ENCODE assay signal across 8 cellular contexts in the genomic region with DNA sequence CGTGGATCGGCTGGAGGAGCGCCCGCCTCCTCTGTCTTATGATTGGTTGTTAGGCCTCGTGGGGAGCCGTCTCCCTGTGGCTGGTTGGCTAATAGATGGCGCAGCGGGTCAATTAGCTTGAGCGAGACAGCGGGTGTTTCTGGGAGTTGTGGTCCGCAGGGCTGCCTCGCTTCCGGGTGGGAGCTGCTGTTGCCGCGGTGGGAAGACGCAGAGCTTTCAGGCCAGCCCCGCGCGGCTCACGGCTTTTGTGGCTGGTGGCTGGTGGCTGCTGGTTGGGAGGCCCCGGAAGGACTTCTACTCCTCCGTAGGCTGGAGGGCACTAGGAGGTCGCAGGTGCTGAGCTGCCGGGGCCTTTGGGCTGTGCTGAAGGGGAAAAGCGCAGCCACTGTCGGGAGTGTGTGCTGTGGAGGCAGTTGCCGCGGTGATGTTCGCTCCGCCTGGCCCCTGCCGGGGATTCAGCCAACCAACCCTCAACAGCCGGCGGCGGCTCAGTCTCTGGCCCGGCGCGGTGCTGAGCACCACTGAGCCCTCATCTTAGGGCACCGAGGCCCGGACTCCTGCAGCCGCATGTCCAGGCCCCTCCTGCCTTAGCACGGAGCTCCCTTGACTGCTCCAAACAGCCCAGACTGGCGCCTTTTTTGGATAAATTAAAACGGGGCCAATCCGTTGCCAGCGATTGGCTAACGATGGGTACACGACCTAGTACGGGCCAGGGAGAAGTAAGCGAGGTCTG. TPM values are rescaled to one million over a fixed set of nuclear protein-coding genes. Genes with fewer than 3 reads are reported as not detected.
A peak's percentile ranks its signal among the peaks of the same experiment; 100 is the strongest.
DNase-seq lines count a peak whose midpoint lies in the region; ATAC-seq, FAIRE-seq and TF ChIP-seq lines count a peak whose summit lies in the region.

No MANE protein-coding gene starts in this region.

- ATAC-seq in HG03442 (IDR thresholded peaks at IDR 0.05; ENCODE audit: unreplicated experiment) (peak; percentile 86), left colon (peak; percentile 86)

- no peaks in the 10 kb centered on the region for H3K9me3 ChIP-seq in BE2C

- intact Hi-C loops in left colon (cut with DNase I, micrococcal nuclease): no loop called here

- peak overlapping the region; percentile 84 to 98 for H3K27ac ChIP-seq in coronary artery

- FAIRE-seq in GM19239 (lab: Jason Lieb, UNC): peak; percentile 28

- DNase-seq in BE2C (peak; percentile 95), GM19239 (ENCODE audit: insufficient read length, low spot score) (peak; percentile 78), NCI-H510A treated with DMSO at 0.1 percent for 48 hours (lab: John Stamatoyannopoulos, UW) (peak; percentile 93), coronary artery (ENCODE audit: low spot score) (peak; percentile 99), left colon (peak; percentile 95 to 98)
- peak; percentile 93 to 95 for DNase-seq in activated CD4-positive, alpha-beta T cell treated with anti-CD3 and anti-CD28 coated beads for 4 hours
- peak; percentile 83 to 89 for DNase-seq in stimulated activated CD4-positive, alpha-beta T cell treated with anti-CD3 and anti-CD28 coated beads, Interleukin-1b, Interleukin-23, amount 100 ng/mL, for 4 hours (ENCODE audit: low read depth in 2 of 2)

- peak overlapping the region; percentile 93 for H3K4me3 ChIP-seq in BE2C (ENCODE audit: low read depth, low read length)
- H3K4me3 ChIP-seq in coronary artery: peak overlapping the region; percentile 86

- H3K27me3 ChIP-seq in BE2C: no peaks in the 10 kb centered on the region

- no peaks in the 10 kb centered on the region for H3K4me1 ChIP-seq in BE2C

- H3K36me3 ChIP-seq in BE2C: no peaks in the 10 kb centered on the region

- TF ChIP-seq CTCF in BE2C (IDR thresholded peaks at IDR 0.05; ENCODE audit: low read depth, low read length) (no peak), coronary artery (IDR thresholded peaks at IDR 0.05) (no peak)

RNA-seq across cellular contexts. Expression of gene C10orf143, which starts 0.7 kb away (rescaled TPM):
- 3.0 TPM for polyA plus RNA-seq in BE2C (2012; ENCODE audit: insufficient read depth, insufficient read length, low read depth)
- 1 to 10 TPM; 3.4 to 6.9 TPM for total RNA-seq in left colon

RNA-seq across cellular contexts. Expression of gene GLRX3, which starts 24.9 kb away (rescaled TPM):
- 89.4 TPM for polyA plus RNA-seq in BE2C (2012; ENCODE audit: insufficient read depth, insufficient read length, low read depth)
- 10 to 100 TPM; 51.1 to 54.6 TPM for total RNA-seq in left colon

Comparison
In these comparisons a context has a peak if more than half of its experiments do, and no peak if none do; other contexts are left out.
1. Peak in every context shown above with its lines: DNase-seq, ATAC-seq, H3K4me3 ChIP-seq and H3K27ac ChIP-seq.